In genomic region chr3:185942907-185943306, GRCh38 we compare ENCODE assay signal across 9 cellular contexts. TPM values are rescaled to one million over a fixed set of nuclear protein-coding genes. Genes with fewer than 3 reads are reported as not detected.
DNase-seq lines count a peak whose midpoint lies in the region; ATAC-seq and TF ChIP-seq lines count a peak whose summit lies in the region.
"Had no signal": no experiment of that assay in that cellular context is flagged by ENCODE, and none has a peak within 500 bp of the region (broad histone marks: within the 10 kb centered on the region; RNA-seq: fewer than 3 reads in every experiment).

No MANE protein-coding gene starts in this region.

- H3K9me3 ChIP-seq in PC-9 (ENCODE audit: insufficient read depth, low read depth) (no peaks in the 10 kb centered on the region), transverse colon (no peaks in the 10 kb centered on the region)

- peaks cover 57% of the 10 kb centered on the region for H3F3A ChIP-seq in PC-9 (ENCODE audit: insufficient read depth, low read depth)

- POLR2A ChIA-PET in PC-9 (lab: Charles Lee; ENCODE audit: unreplicated experiment), result interaction anchor here (0.7 to 1.5 kb wide), 5 partner anchors 17 to 283 kb away, joined by 6 to 9 read pairs (median 8); no protein-coding TSS in a partner anchor

- CTCF ChIA-PET in PC-9 (lab: Charles Lee), result interaction anchor here (0.5 to 2.6 kb wide), 34 partner anchors 11 to 805 kb away, joined by 3 to 45 read pairs (median 5); partner anchors contain the start of genes ETV5 and IGF2BP2

- H3K79me2 ChIP-seq in PC-9 (ENCODE audit: low read depth), result no peaks in the 10 kb centered on the region

- no peak for TF ChIP-seq POLR2A in transverse colon (IDR thresholded peaks at IDR 0.05)

- H3K4me1 ChIP-seq in PC-9 (replicated peaks; ENCODE audit: insufficient read depth) (peaks cover 50% of the 10 kb centered on the region), transverse colon (peaks cover 4 to 14% (median 11%) of the 10 kb centered on the region in 4 donors)

- TF ChIP-seq CTCF in PC-9 (conservative IDR thresholded peaks at IDR 0.05) (no peak), transverse colon (IDR thresholded peaks at IDR 0.05) (no peak)

- 50 to 88% methylated on average over 1 to 4 of the region's 4 CpGs for WGBS in transverse colon (ENCODE audit: low coverage in 1 of 2), 2 donors

- no peak for TF ChIP-seq EP300 in transverse colon (IDR thresholded peaks at IDR 0.05; ENCODE audit: low read depth)

- H4K20me1 ChIP-seq in PC-9 (ENCODE audit: insufficient read depth), result no peaks in the 10 kb centered on the region

- H3K27ac ChIP-seq in PC-9 (no peak overlapping the region), layer of hippocampus (ENCODE audit: low read depth, low read length) (peak overlapping the region; percentile 47), transverse colon (peak overlapping the region; percentile 32 to 57 (median 46))
- H3K27ac ChIP-seq: 22Rv1 had no signal

- H2AFZ ChIP-seq in PC-9, result peak overlapping the region; percentile 34; the same call in 1 of the 2 replicates

- BruUV-seq in PC-9 (replicated peaks; lab: Mats Ljungman, UMichigan), result no TSS peak

- H3K4me2 ChIP-seq in PC-9, result peak overlapping the region; percentile 60

- no peaks in the 10 kb centered on the region for H3K9me2 ChIP-seq in PC-9 (ENCODE audit: insufficient read depth)

- H3K27me3 ChIP-seq in PC-9 (ENCODE audit: insufficient read depth, low read depth) (no peaks in the 10 kb centered on the region), layer of hippocampus (ENCODE audit: control insufficient read depth, insufficient read depth, low read length) (no peaks in the 10 kb centered on the region), transverse colon (no peaks in the 10 kb centered on the region)

- intact Hi-C loops in PC-9 (cut with micrococcal nuclease; ENCODE audit: unreplicated experiment) (loop anchor here (1.0 to 5.0 kb wide), 4 partner anchors 16 to 879 kb away; no protein-coding TSS in a partner anchor), transverse colon (cut with DNase I; ENCODE audit: low total_unique reads) (no loop called here)

- in situ Hi-C loops in transverse colon (cut with MboI; ENCODE audit: low pct_ligation_motif_present in 1 of 4, low pct_unique_long_range_greater_than_20kb in 1 of 4, low sequenced_read_pairs in 3 of 4), result no loop called here

- no peak overlapping the region; the same call in 1 of the 2 replicates for H3K4me3 ChIP-seq in PC-9
- no peak overlapping the region for H3K4me3 ChIP-seq in transverse colon

- H3K36me3 ChIP-seq in PC-9 (ENCODE audit: low read depth) (no peaks in the 10 kb centered on the region), transverse colon (no peaks in the 10 kb centered on the region)

- DNase-seq in NCI-H2107 treated with DMSO at 0.1 percent for 48 hours (lab: John Stamatoyannopoulos, UW; ENCODE audit: unreplicated experiment) (peak; percentile 53), NCI-H2107 (lab: John Stamatoyannopoulos, UW) (no peak), PC-9 (no peak), transverse colon (no peak), activated T-cell treated with anti-CD3 and anti-CD28 coated beads for 4 hours (no peak), AG08395 (ENCODE audit: low spot score) (no peak)

- ATAC-seq in GM19463 (IDR thresholded peaks at IDR 0.05; ENCODE audit: unreplicated experiment), result no peak

RNA-seq across cellular contexts. Expression of gene TRA2B, which starts 5.1 kb away (rescaled TPM):
- total RNA-seq in PC-9 (2021) (117 and 158 TPM in 2 replicates), transverse colon (100 to 1,000 TPM in 2 of 4 donors, 10 to 100 TPM in 2; 69.1 to 154 (median 92.6) TPM)
